ENCODE assay signal across 21 cellular contexts in the genomic region with DNA sequence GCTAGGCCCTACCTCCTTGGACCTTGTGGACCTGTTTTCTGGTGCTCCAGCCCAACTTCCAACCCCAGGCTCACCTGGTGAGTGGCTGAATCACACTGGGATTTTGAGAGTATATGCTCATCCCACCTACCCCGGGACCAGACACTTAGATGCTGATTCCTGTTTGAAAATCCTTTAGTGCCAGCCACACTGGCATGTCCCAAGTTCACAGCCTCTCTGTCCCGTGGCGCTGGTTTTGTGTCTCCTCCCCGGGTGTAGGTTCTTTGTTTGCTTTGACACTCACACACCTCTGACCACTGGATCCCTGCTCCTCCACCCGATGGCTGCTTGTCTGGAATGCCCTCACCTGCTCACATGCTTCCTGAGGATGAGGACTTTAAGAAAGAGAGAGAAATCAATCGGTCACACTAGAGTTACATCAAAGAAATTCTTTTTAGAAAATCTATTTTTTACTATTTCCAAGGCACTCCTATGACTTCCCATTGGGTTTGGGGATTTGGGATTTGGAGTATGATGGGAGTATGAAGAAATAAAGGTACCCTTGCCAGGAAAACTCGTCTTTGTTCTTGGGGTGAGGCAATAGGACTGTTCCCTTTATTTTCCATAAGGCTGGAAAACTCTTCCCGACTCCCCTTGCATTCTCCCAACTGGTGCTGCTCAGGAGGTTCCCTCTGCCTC. TPM values are rescaled to one million over a fixed set of nuclear protein-coding genes. Genes with fewer than 3 reads are reported as not detected.
A peak's percentile ranks its signal among the peaks of the same experiment; 100 is the strongest.
DNase-seq lines count a peak whose midpoint lies in the region; ATAC-seq and TF ChIP-seq lines count a peak whose summit lies in the region.
"Had no signal": no experiment of that assay in that cellular context is flagged by ENCODE, and none has a peak within 500 bp of the region (broad histone marks: within the 10 kb centered on the region; RNA-seq: fewer than 3 reads in every experiment).

No MANE protein-coding gene starts in this region.

- H3K27ac ChIP-seq in heart right ventricle (no peak overlapping the region), RWPE2 (ENCODE audit: poor library complexity, severe bottlenecking) (no peak overlapping the region)
- H3K27ac ChIP-seq: A549, BLaER1, SJSA1 had no signal

- WGBS in heart right ventricle, 2 donors: 66 to 83% methylated on average over 8 of the region's 8 CpGs

- intact Hi-C loops in Right ventricle myocardium superior (cut with DNase I) (no loop called here), heart right ventricle (cut with DNase I) (loop anchor here in 2 of 10 donors (5.0 to 10.0 kb wide), 2 partner anchors 360 to 362 kb away; no protein-coding TSS in a partner anchor), posterior vena cava (cut with DNase I) (no loop called here)

- no peaks in the 10 kb centered on the region for H3K4me1 ChIP-seq in heart right ventricle
- no peaks in the 10 kb centered on the region for H3K4me1 ChIP-seq in RWPE2 (ENCODE audit: insufficient read depth, poor library complexity, severe bottlenecking)
- H3K4me1 ChIP-seq: A549, BLaER1, SJSA1 had no signal

- TF ChIP-seq CTCF in heart right ventricle (IDR thresholded peaks at IDR 0.05): no peak
- no peak for TF ChIP-seq CTCF in RWPE2 (IDR thresholded peaks at IDR 0.05; ENCODE audit: poor library complexity, severe bottlenecking)

- peaks cover 0 to 23% (median 18%) of the 10 kb centered on the region in 7 donors for H3K27me3 ChIP-seq in heart right ventricle
- no peaks in the 10 kb centered on the region for H3K27me3 ChIP-seq in RWPE2 (ENCODE audit: insufficient read depth, poor library complexity, severe bottlenecking)
- H3K27me3 ChIP-seq: BLaER1 had no signal

- H3K36me3 ChIP-seq in heart right ventricle: no peaks in the 10 kb centered on the region
- H3K36me3 ChIP-seq in RWPE2 (ENCODE audit: low read depth): no peaks in the 10 kb centered on the region
- H3K36me3 ChIP-seq: BLaER1, SJSA1 had no signal

- no peaks in the 10 kb centered on the region for H3K9me3 ChIP-seq in heart right ventricle
- H3K9me3 ChIP-seq in RWPE2 (ENCODE audit: severe bottlenecking): no peaks in the 10 kb centered on the region
- H3K9me3 ChIP-seq: A549, BLaER1, SJSA1 had no signal

- ATAC-seq in Right ventricle myocardium superior (ENCODE audit: poor library complexity) (no peak), heart right ventricle (no peak), RWPE2 (ENCODE audit: low read depth) (no peak; the same call in 2 of the 3 replicates), GM21390 (IDR thresholded peaks at IDR 0.05; ENCODE audit: unreplicated experiment) (no peak), HG03175 (IDR thresholded peaks at IDR 0.05; ENCODE audit: unreplicated experiment) (no peak)
- ATAC-seq: A549, GM23338, PC-3 had no signal

- DNase-seq in Right ventricle myocardium superior (peak; percentile 30), heart right ventricle (no peak), RWPE2 (ENCODE audit: low spot score) (peak; percentile 39), posterior vena cava (ENCODE audit: low spot score) (peak; percentile 57), ecto neural progenitor cell (ENCODE audit: low spot score) (no peak)
- DNase-seq: DND-41, Karpas-422, NCI-H1436, NCI-H1930, NCI-H345, NCI-H524 treated with DMSO at 0.1 percent for 48 hours, PC-3 had no signal

- no peak overlapping the region for H3K4me3 ChIP-seq in heart right ventricle
- no peak overlapping the region for H3K4me3 ChIP-seq in RWPE2 (ENCODE audit: severe bottlenecking)
- H3K4me3 ChIP-seq: A549, BLaER1, GM23338, SJSA1 had no signal

RNA-seq across cellular contexts. Expression of gene SLC25A48, which starts 7.3 kb away (rescaled TPM):
- total RNA-seq in Right ventricle myocardium superior (not detected), heart right ventricle (under 1 TPM in 4 of 10 donors, not detected in 6; 0.16 to 0.40 (median 0.23) TPM), posterior vena cava (under 1 TPM; 0.10 to 0.19 TPM)
- polyA plus RNA-seq in heart right ventricle: 10 to 100 TPM in 1 of 2 donors, not detected in 1; 10.8 TPM
- total RNA-seq: G401, MCF 10A, PC-3, SJSA1 had no signal
- polyA plus RNA-seq: IgD-negative memory B cell had no signal

Comparison
In these comparisons a context has a peak if more than half of its experiments do, and no peak if none do; other contexts are left out.
1. DNase-seq: peak in Right ventricle myocardium superior (single experiment), RWPE2 (single experiment) and posterior vena cava (single experiment); none in heart right ventricle (0 of 2) and ecto neural progenitor cell (single experiment).